In the genomic region with DNA sequence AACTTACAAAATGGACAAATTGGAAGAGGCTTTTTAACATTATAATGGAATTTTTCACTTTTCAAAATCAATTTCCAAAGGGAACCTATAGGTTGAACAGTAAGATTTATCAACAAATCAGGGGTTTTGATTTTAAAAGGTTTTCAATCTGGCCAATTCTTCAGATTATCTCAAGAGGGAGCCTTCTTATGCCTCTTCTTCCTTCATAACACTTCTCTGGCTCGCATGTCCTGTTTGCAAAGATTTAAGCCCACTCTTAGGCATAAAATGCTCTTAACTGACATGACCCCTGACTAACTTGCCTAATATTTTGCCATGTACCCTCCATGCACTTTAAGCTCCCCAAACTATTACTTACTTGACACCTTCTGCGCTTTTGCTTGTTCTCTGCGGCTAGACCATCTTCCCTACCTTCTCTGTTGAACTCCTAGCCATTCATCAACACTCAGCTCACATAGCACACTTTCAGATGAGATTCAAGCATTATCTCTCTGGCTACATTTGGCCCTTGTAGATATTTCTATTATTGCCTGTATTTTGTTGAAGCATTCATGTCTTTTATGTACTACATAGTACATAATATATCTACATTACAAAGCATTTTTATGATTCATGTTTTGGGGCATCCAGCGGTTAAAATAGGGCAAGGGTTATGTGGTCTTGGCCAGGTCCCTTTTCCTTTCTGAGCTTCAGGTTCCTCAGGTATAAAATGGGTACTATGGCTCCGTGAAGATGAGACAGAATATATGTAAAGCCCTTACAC, we compare ENCODE assay signal across 8 cellular contexts. TPM values are rescaled to one million over a fixed set of nuclear protein-coding genes. Genes with fewer than 3 reads are reported as not detected.
DNase-seq lines count a peak whose midpoint lies in the region; ATAC-seq and TF ChIP-seq lines count a peak whose summit lies in the region.

No MANE protein-coding gene starts in this region.

- H3K36me3 ChIP-seq in esophagus (ENCODE audit: control insufficient read depth in 2 of 2, insufficient read depth in 2 of 2, low read length in 1 of 2): no peaks in the 10 kb centered on the region

- peaks cover 27% of the 10 kb centered on the region for H3K36me3 Mint-ChIP-seq in activated CD4-positive, alpha-beta T cell treated with anti-CD3 and anti-CD28 coated beads for 36 hours (ENCODE audit: low read depth)
- peaks cover 11% of the 10 kb centered on the region for H3K36me3 Mint-ChIP-seq in osteocyte (ENCODE audit: unreplicated experiment)

- no peaks in the 10 kb centered on the region for H3K9me3 Mint-ChIP-seq in activated CD4-positive, alpha-beta T cell treated with anti-CD3 and anti-CD28 coated beads for 36 hours (ENCODE audit: low read depth)
- no peaks in the 10 kb centered on the region for H3K9me3 Mint-ChIP-seq in osteocyte (ENCODE audit: unreplicated experiment)

- DNase-seq in activated CD4-positive, alpha-beta T cell treated with anti-CD3 and anti-CD28 coated beads for 36 hours: no peak
- DNase-seq in activated CD4-positive, alpha-beta T cell treated with anti-CD3 and anti-CD28 coated beads for 4 hours: no peak
- DNase-seq in SK-N-DZ (ENCODE audit: low spot score): peak; percentile 40
- no peak for DNase-seq in osteocyte (ENCODE audit: extremely low spot score, unreplicated experiment)
- DNase-seq in activated effector memory CD4-positive, alpha-beta T cell treated with Interleukin-2 at 50 U/mL for 16 hours: no peak
- DNase-seq in NK-92 treated with Interleukin-12 subunit alpha and Interleukin-12 subunit beta, amount 100 ng/mL, for 24 hours (lab: John Stamatoyannopoulos, UW): no peak
- no peak for DNase-seq in NCI-H2196 treated with DMSO at 0.1 percent for 48 hours (lab: John Stamatoyannopoulos, UW; ENCODE audit: unreplicated experiment)

- CTCF ChIA-PET in activated CD4-positive, alpha-beta T cell treated with anti-CD3 and anti-CD28 coated beads for 36 hours (lab: Charles Lee): interaction anchor here (0.6 to 1.9 kb wide), 8 partner anchors 8 to 159 kb away, joined by 3 to 9 read pairs (median 4); no protein-coding TSS in a partner anchor

- peak overlapping the region; percentile 81 for H3K27ac Mint-ChIP-seq in activated CD4-positive, alpha-beta T cell treated with anti-CD3 and anti-CD28 coated beads for 36 hours
- H3K27ac Mint-ChIP-seq in osteocyte (ENCODE audit: unreplicated experiment): peak overlapping the region; percentile 99

- H3K27me3 ChIP-seq in esophagus (ENCODE audit: control insufficient read depth in 1 of 2, insufficient read depth in 2 of 2, low read length in 2 of 2): no peaks in the 10 kb centered on the region

- peaks cover 30% of the 10 kb centered on the region for H3K4me1 Mint-ChIP-seq in activated CD4-positive, alpha-beta T cell treated with anti-CD3 and anti-CD28 coated beads for 36 hours
- peaks cover 33% of the 10 kb centered on the region for H3K4me1 Mint-ChIP-seq in osteocyte (ENCODE audit: unreplicated experiment)

- H3K4me3 ChIP-seq in esophagus (ENCODE audit: low read depth in 1 of 2, low read length in 2 of 2): peak overlapping the region in 1 of 2 donors; percentile 89

- H3K9me3 ChIP-seq in esophagus (ENCODE audit: control insufficient read depth in 2 of 2, insufficient read depth in 1 of 2, low read depth in 1 of 2, low read length in 1 of 2): no peaks in the 10 kb centered on the region

- 30 to 40% methylated on average over 5 of the region's 5 CpGs for WGBS in esophagus, 2 donors

- POLR2A ChIA-PET in activated CD4-positive, alpha-beta T cell treated with anti-CD3 and anti-CD28 coated beads for 36 hours (lab: Charles Lee): interaction anchor here (0.6 to 1.7 kb wide), 7 partner anchors 10 to 246 kb away, joined by 3 to 11 read pairs (median 3); a partner anchor contains a TSS

- H3K4me3 Mint-ChIP-seq in activated CD4-positive, alpha-beta T cell treated with anti-CD3 and anti-CD28 coated beads for 36 hours: peak overlapping the region; percentile 92
- H3K4me3 Mint-ChIP-seq in osteocyte (ENCODE audit: unreplicated experiment): peak overlapping the region; percentile 94

- H3K27ac ChIP-seq in esophagus (ENCODE audit: low read depth in 2 of 2, low read length in 1 of 2): peak overlapping the region; percentile 100

- TF ChIP-seq CTCF in osteocyte (IDR thresholded peaks at IDR 0.05): peak; percentile 47

- no peak for ATAC-seq in activated CD4-positive, alpha-beta T cell treated with anti-CD3 and anti-CD28 coated beads for 36 hours

- intact Hi-C loops in activated CD4-positive, alpha-beta T cell treated with anti-CD3 and anti-CD28 coated beads for 36 hours (cut with DNase I, micrococcal nuclease): loop anchor here (1.0 to 10.0 kb wide), 8 partner anchors 11 to 1522 kb away; a partner anchor contains a TSS

- no peaks in the 10 kb centered on the region for H3K27me3 Mint-ChIP-seq in activated CD4-positive, alpha-beta T cell treated with anti-CD3 and anti-CD28 coated beads for 36 hours
- no peaks in the 10 kb centered on the region for H3K27me3 Mint-ChIP-seq in osteocyte (ENCODE audit: unreplicated experiment)

- H3K4me1 ChIP-seq in esophagus (ENCODE audit: control insufficient read depth in 2 of 2, insufficient read depth in 2 of 2, low read length in 1 of 2): no peaks in the 10 kb centered on the region

RNA-seq across cellular contexts. Expression of a gene that starts 1.0 kb away (rescaled TPM):
- 100 to 1,000 TPM; 177 to 195 TPM for total RNA-seq in activated CD4-positive, alpha-beta T cell treated with anti-CD3 and anti-CD28 coated beads for 36 hours
- 23.5 and 26.6 TPM in 2 replicates for polyA plus RNA-seq in SK-N-DZ (2014; cell fraction: cytosol; rRNA removed)
- 32.9 and 45.1 TPM in 2 replicates for polyA plus RNA-seq in SK-N-DZ (2014; cell fraction: nucleus; rRNA removed)
- polyA plus RNA-seq in esophagus: 10 to 100 TPM; 17.5 to 17.6 TPM
- total RNA-seq in osteocyte: 166 and 172 TPM in 2 replicates
